Comparison of ENCODE assay signal across 29 cellular contexts in genomic region chr17:74875970-74876593, GRCh38. TPM values are rescaled to one million over a fixed set of nuclear protein-coding genes. Genes with fewer than 3 reads are reported as not detected.
DNase-seq lines count a peak whose midpoint lies in the region; ATAC-seq, FAIRE-seq and TF ChIP-seq lines count a peak whose summit lies in the region.
"Had no signal": no experiment of that assay in that cellular context is flagged by ENCODE, and none has a peak within 500 bp of the region (broad histone marks: within the 10 kb centered on the region; RNA-seq: fewer than 3 reads in every experiment).

No MANE protein-coding gene starts in this region.

- no peaks in the 10 kb centered on the region for H3K27me3 ChIP-seq in HUES6 (ENCODE audit: control insufficient read depth, insufficient read depth, low read length)
- no peaks in the 10 kb centered on the region for H3K27me3 ChIP-seq in K562 (ENCODE audit: control insufficient read depth in 2 of 2, insufficient read depth in 2 of 2, low read length in 2 of 2)
- no peaks in the 10 kb centered on the region for H3K27me3 ChIP-seq in neural progenitor cell
- H3K27me3 ChIP-seq: gastrocnemius medialis, neutrophil, spleen had no signal

- H3F3A ChIP-seq in neural progenitor cell (ENCODE audit: low read depth), result peaks cover 5% of the 10 kb centered on the region

- H3K79me2 ChIP-seq in K562 (ENCODE audit: control insufficient read depth, insufficient read depth, low read length) (peaks cover 19% of the 10 kb centered on the region), neural progenitor cell (ENCODE audit: low read depth) (no peaks in the 10 kb centered on the region)

- H3K36me3 ChIP-seq in HUES6 (ENCODE audit: control insufficient read depth, insufficient read depth, low read length) (peaks cover 3% of the 10 kb centered on the region; the same call in 1 of the 2 replicates), K562 (ENCODE audit: control insufficient read depth, insufficient read depth, low read length) (peaks cover 6% of the 10 kb centered on the region; the same call in 1 of the 3 replicates), neural progenitor cell (no peaks in the 10 kb centered on the region)
- H3K36me3 ChIP-seq: brain microvascular endothelial cell, gastrocnemius medialis, neutrophil, spleen had no signal

- no peaks in the 10 kb centered on the region for H3K9me3 ChIP-seq in HUES6 (ENCODE audit: control insufficient read depth, insufficient read depth, low read depth, low read length)
- H3K9me3 ChIP-seq in K562 (replicated peaks; ENCODE audit: control insufficient read depth, insufficient read depth, low read depth, low read length), result no peaks in the 10 kb centered on the region
- no peaks in the 10 kb centered on the region for H3K9me3 ChIP-seq in neural progenitor cell (ENCODE audit: low read depth)
- H3K9me3 ChIP-seq: gastrocnemius medialis, neutrophil, spleen had no signal

- no peak overlapping the region for H3K4me3 ChIP-seq in HUES6 (ENCODE audit: low read depth, low read length)
- H3K4me3 ChIP-seq in K562, result no peak overlapping the region
- no peak overlapping the region for H3K4me3 ChIP-seq in neural progenitor cell
- H3K4me3 ChIP-seq: gastrocnemius medialis, spleen had no signal

- no TSS peak for BruUV-seq in K562 (replicated peaks; lab: Mats Ljungman, UMichigan)

- H3K27me3 Mint-ChIP-seq in neural progenitor cell (ENCODE audit: insufficient read depth, low read depth) (peaks cover 17% of the 10 kb centered on the region), immature natural killer cell (ENCODE audit: low read depth in 3 of 3) (peaks cover 7 to 8% (median 8%) of the 10 kb centered on the region in 3 donors)
- peaks cover 9 to 13% of the 10 kb centered on the region in 2 donors for H3K27me3 Mint-ChIP-seq in stimulated activated naive B cell treated with anti-CD40 and anti-IgM and Interleukin-4, amounts not matched to agents 10 μg/mL and 1 μg/mL and 100 μg/mL, for 72 hours
- H3K27me3 Mint-ChIP-seq: CD4-positive, alpha-beta memory T cell had no signal

- intact Hi-C loops in K562 (cut with micrococcal nuclease), result loop anchor here (10.0 kb wide), 1 partner anchor 159 kb away; no protein-coding TSS in a partner anchor

- ATAC-seq in K562 (peak; percentile 35), GM18861 (IDR thresholded peaks at IDR 0.05; ENCODE audit: unreplicated experiment) (no peak)
- no peak for ATAC-seq in stimulated activated naive B cell treated with anti-CD40 and anti-IgM and Interleukin-4, amounts not matched to agents 10 μg/mL and 1 μg/mL and 100 μg/mL, for 72 hours (replicated peaks)
- ATAC-seq: esophagus mucosa; gastrocnemius medialis; stimulated activated naive CD8-positive, alpha-beta T cell treated with anti-CD3 and anti-CD28 coated beads, Interleukin-15, Interleukin-2, amounts not matched to agents 100 U/mL and 50 U/mL, for 24 hours had no signal

- DNase-seq in K562 (ENCODE audit: extremely low read depth in 1 of 4, low spot score in 3 of 4) (peak; percentile 60 to 90 (median 72)), neural progenitor cell (ENCODE audit: low spot score) (no peak), immature natural killer cell (no peak)
- DNase-seq in stimulated activated naive B cell treated with anti-CD40 and anti-IgM and Interleukin-4, amounts not matched to agents 10 μg/mL and 1 μg/mL and 100 μg/mL, for 72 hours, result no peak
- DNase-seq: activated B cell treated with CpG ODN at 0.5 μM for 24 hours; activated CD4-positive, alpha-beta memory T cell treated with anti-CD3 and anti-CD28 coated beads, Interleukin-2, amount 10 ng/mL, durations not matched to agents 7 days and 5 days; activated effector memory CD4-positive, alpha-beta T cell treated with anti-CD3 and anti-CD28 coated beads, Interleukin-2, amount 50 U/mL, for 16 hours; activated T-cell treated with anti-CD3 and anti-CD28 coated beads for 4 hours; brain microvascular endothelial cell; CD4-positive, alpha-beta memory T cell; effector CD8-positive, alpha-beta T cell; gastrocnemius medialis; H9; NCI-H1048; NCI-H1930; NCI-H2227 treated with DMSO at 0.1 percent for 48 hours; NCI-H748 treated with DMSO at 0.1 percent for 48 hours; spleen; stimulated activated CD4-positive, alpha-beta T cell treated with anti-CD3 and anti-CD28 coated beads, Interleukin-4, amount 100 ng/mL, for 24 hours; stimulated activated naive CD8-positive, alpha-beta T cell treated with anti-CD3 and anti-CD28 coated beads, Interleukin-15, Interleukin-2, amounts not matched to agents 100 U/mL and 50 U/mL, for 24 hours; T1000 had no signal

- no peaks in the 10 kb centered on the region; the same call in 1 of the 2 replicates for H4K20me1 ChIP-seq in K562 (replicated peaks; ENCODE audit: control insufficient read depth, insufficient read depth, low read length)
- H4K20me1 ChIP-seq in neural progenitor cell (ENCODE audit: low read depth), result no peaks in the 10 kb centered on the region

- CTCF ChIA-PET in K562 (lab: Yijun Ruan, JAX; ENCODE audit: low intra/inter-chr PET ratio), result interaction anchor here (0.6 kb wide), 1 partner anchor 17 kb away, joined by 3 read pairs; the partner anchor contains the start of gene FADS6

- FAIRE-seq in K562 (lab: Jason Lieb, UNC), result peak; percentile 96
- FAIRE-seq: islet of Langerhans had no signal

- WGBS in K562 (ENCODE audit: insufficient coverage, low coverage, missing lambda C conversion rate), result 10% methylated on average over 6 of the region's 6 CpGs

- no peaks in the 10 kb centered on the region for H3K9me3 Mint-ChIP-seq in neural progenitor cell
- no peaks in the 10 kb centered on the region for H3K9me3 Mint-ChIP-seq in immature natural killer cell
- H3K9me3 Mint-ChIP-seq in stimulated activated naive B cell treated with anti-CD40 and anti-IgM and Interleukin-4, amounts not matched to agents 10 μg/mL and 1 μg/mL and 100 μg/mL, for 72 hours, result no peaks in the 10 kb centered on the region
- H3K9me3 Mint-ChIP-seq: activated B cell treated with CpG ODN at 0.5 μM for 24 hours; activated CD4-positive, alpha-beta memory T cell treated with anti-CD3 and anti-CD28 coated beads, Interleukin-2, amount 10 ng/mL, durations not matched to agents 7 days and 5 days; H9 had no signal

- peak overlapping the region; percentile 90 for H2AFZ ChIP-seq in K562 (ENCODE audit: low read depth, low read length)
- H2AFZ ChIP-seq in neural progenitor cell (replicated peaks), result peak overlapping the region; percentile 63

- H3K4me2 ChIP-seq in K562 (ENCODE audit: insufficient read depth, low read length) (peak overlapping the region; percentile 70), neural progenitor cell (no peak overlapping the region)

- H3K9me1 ChIP-seq in K562 (ENCODE audit: control insufficient read depth, insufficient read depth, low read length), result no peaks in the 10 kb centered on the region

- TF ChIP-seq CTCF in K562 (IDR thresholded peaks at IDR 0.05 in 2 of 3, conservative IDR thresholded peaks at IDR 0.05 in 1 of 3; ENCODE audit: insufficient read depth in 2 of 3, low read depth in 1 of 3, low read length in 3 of 3), result no peak
- TF ChIP-seq CTCF in neural progenitor cell (IDR thresholded peaks at IDR 0.05), result no peak

- peak in 1 of 2 experiments; percentile 19; a peak in 2 of 4 replicates for TF ChIP-seq RAD21 in K562 (CRISPR knock-in tag; conservative IDR thresholded peaks at IDR 0.05 in 1 of 2, IDR thresholded peaks at IDR 0.05 in 1 of 2)

- H3K27ac Mint-ChIP-seq in neural progenitor cell (no peak overlapping the region), immature natural killer cell (no peak overlapping the region)
- no peak overlapping the region for H3K27ac Mint-ChIP-seq in stimulated activated naive B cell treated with anti-CD40 and anti-IgM and Interleukin-4, amounts not matched to agents 10 μg/mL and 1 μg/mL and 100 μg/mL, for 72 hours
- H3K27ac Mint-ChIP-seq: activated B cell treated with CpG ODN at 0.5 μM for 24 hours; activated CD4-positive, alpha-beta memory T cell treated with anti-CD3 and anti-CD28 coated beads, Interleukin-2, amount 10 ng/mL, durations not matched to agents 7 days and 5 days; H9 had no signal

- in situ Hi-C loops in K562 (cut with MboI), result no loop called here

- no peaks in the 10 kb centered on the region for H3K36me3 Mint-ChIP-seq in neural progenitor cell
- no peaks in the 10 kb centered on the region for H3K36me3 Mint-ChIP-seq in immature natural killer cell
- no peaks in the 10 kb centered on the region for H3K36me3 Mint-ChIP-seq in stimulated activated naive B cell treated with anti-CD40 and anti-IgM and Interleukin-4, amounts not matched to agents 10 μg/mL and 1 μg/mL and 100 μg/mL, for 72 hours
- H3K36me3 Mint-ChIP-seq: CD4-positive, alpha-beta memory T cell had no signal

- peak overlapping the region; percentile 12 for H3K9ac ChIP-seq in HUES6 (ENCODE audit: low read length)
- H3K9ac ChIP-seq in K562 (ENCODE audit: insufficient read depth in 1 of 2, low read depth in 2 of 2, low read length in 2 of 2), result peak overlapping the region; percentile 46 to 90; a peak in 3 of 4 replicates
- H3K9ac ChIP-seq in neural progenitor cell, result no peak overlapping the region

- peaks cover 15% of the 10 kb centered on the region for H3K4me1 Mint-ChIP-seq in neural progenitor cell
- peaks cover 14 to 19% of the 10 kb centered on the region in 2 donors for H3K4me1 Mint-ChIP-seq in immature natural killer cell
- peaks cover 14 to 20% of the 10 kb centered on the region in 2 donors for H3K4me1 Mint-ChIP-seq in stimulated activated naive B cell treated with anti-CD40 and anti-IgM and Interleukin-4, amounts not matched to agents 10 μg/mL and 1 μg/mL and 100 μg/mL, for 72 hours

- POLR2A ChIA-PET in K562 (lab: Yijun Ruan, JAX), result interaction anchor here (0.6 to 1.7 kb wide), 10 partner anchors 10 to 832 kb away, joined by 3 to 8 read pairs (median 4); no protein-coding TSS in a partner anchor

- H3K4me1 ChIP-seq in HUES6 (ENCODE audit: control insufficient read depth, insufficient read depth, low read length), result peaks cover 18% of the 10 kb centered on the region
- peaks cover 57 to 61% of the 10 kb centered on the region in 2 experiments for H3K4me1 ChIP-seq in K562 (replicated peaks in 1 of 2; ENCODE audit: control insufficient read depth in 2 of 2, insufficient read depth in 2 of 2, low read length in 2 of 2)
- H3K4me1 ChIP-seq in neural progenitor cell, result peaks cover 5% of the 10 kb centered on the region

- H3K4me3 Mint-ChIP-seq in neural progenitor cell, result no peak overlapping the region
- no peak overlapping the region for H3K4me3 Mint-ChIP-seq in immature natural killer cell
- H3K4me3 Mint-ChIP-seq in stimulated activated naive B cell treated with anti-CD40 and anti-IgM and Interleukin-4, amounts not matched to agents 10 μg/mL and 1 μg/mL and 100 μg/mL, for 72 hours, result no peak overlapping the region
- H3K4me3 Mint-ChIP-seq: activated B cell treated with CpG ODN at 0.5 μM for 24 hours; activated CD4-positive, alpha-beta memory T cell treated with anti-CD3 and anti-CD28 coated beads, Interleukin-2, amount 10 ng/mL, durations not matched to agents 7 days and 5 days; H9 had no signal

- TF ChIP-seq POLR2A in K562 (conservative IDR thresholded peaks at IDR 0.05), result peak; percentile 63

- TF ChIP-seq EP300 in K562 (IDR thresholded peaks at IDR 0.05; ENCODE audit: low read length), result peak; percentile 87

- H3K27ac ChIP-seq in HUES6 (ENCODE audit: low read depth, low read length), result no peak overlapping the region
- H3K27ac ChIP-seq in K562 (ENCODE audit: extremely low read depth, low read depth, low read length), result peak overlapping the region; percentile 95
- H3K27ac ChIP-seq in neural progenitor cell, result no peak overlapping the region
- H3K27ac ChIP-seq: brain microvascular endothelial cell, gastrocnemius medialis, neutrophil, spleen had no signal

RNA-seq across cellular contexts. Expression of gene FDXR, which starts 3.3 kb away (rescaled TPM):
- total RNA-seq in K562 (2011; cell fraction: chromatin; rRNA removed; ENCODE audit: low replicate concordance), result 26.1 and 46.4 TPM in 2 replicates
- total RNA-seq in K562 (2011; cell fraction: nucleolus; rRNA removed), result 39.0 and 42.5 TPM in 2 replicates
- 25.0 and 34.7 TPM in 2 replicates for total RNA-seq in K562 (2011; cell fraction: nucleoplasm; rRNA removed)
- total RNA-seq in K562 (2014; rRNA removed) (62.2 and 76.4 TPM in 2 replicates), K562 (2014; rRNA removed; fragmentation: Illumina TruSeq; extraction: Trizol) (8.7 and 14.3 TPM in 2 replicates), K562 (2015; rRNA removed; fragmentation: Illumina TruSeq; extraction: Trizol) (40.6 and 46.1 TPM in 2 replicates), K562 (2021) (68.7 and 70.7 TPM in 2 replicates), neural progenitor cell (ENCODE audit: low replicate concordance) (7.4 and 25.3 TPM in 2 replicates)
- polyA plus RNA-seq in K562 (2011; rRNA removed) (25.4 and 30.9 TPM in 2 replicates), K562 (2014; fragmentation: Illumina TruSeq; extraction: Trizol) (13.6 and 40.4 TPM in 2 replicates), K562 (2014; fragmentation: Nextera tagmentation; extraction: Ambion mirVana) (1 to 10 TPM in 1 of 2 experiments, under 1 TPM in 1; 0.89 to 2.8 TPM), K562 (2014; rRNA removed) (58.6 and 62.9 TPM in 2 replicates), immature natural killer cell (10 to 100 TPM in 1 of 3 donors, 1 to 10 TPM in 2; 3.9 to 10.3 (median 8.0) TPM)
- polyA plus RNA-seq in K562 (2011; cell fraction: cytosol; rRNA removed), result 27.8 and 83.2 TPM in 2 replicates
- 47.6 and 91.7 TPM in 2 replicates for polyA plus RNA-seq in K562 (2011; cell fraction: nucleus; rRNA removed)
- 64.0 and 126 TPM in 2 replicates for polyA plus RNA-seq in K562 (2012)
- 5.2 and 10.6 TPM in 2 replicates for polyA minus RNA-seq in K562 (2011; rRNA and poly(A)+ RNA removed)
- polyA minus RNA-seq in K562 (2011; cell fraction: cytosol; rRNA and poly(A)+ RNA removed), result 20.5 and 30.2 TPM in 2 replicates
- polyA minus RNA-seq in K562 (2011; cell fraction: nucleus; rRNA and poly(A)+ RNA removed), result 22.8 and 27.3 TPM in 2 replicates

RNA-seq across cellular contexts. Expression of gene GRIN2C, which starts 16.4 kb away (rescaled TPM):
- total RNA-seq in K562 (2011; cell fraction: chromatin; rRNA removed; ENCODE audit: low replicate concordance), result 1.3 and 4.1 TPM in 2 replicates
- total RNA-seq in K562 (2011; cell fraction: nucleolus; rRNA removed), result 0.66 and 1.7 TPM in 2 replicates
- 1.2 and 1.5 TPM in 2 replicates for total RNA-seq in K562 (2011; cell fraction: nucleoplasm; rRNA removed)
- total RNA-seq in K562 (2014; rRNA removed) (under 0.01 and 0.16 TPM in 2 replicates), K562 (2014; rRNA removed; fragmentation: Illumina TruSeq; extraction: Trizol) (0.03 and 0.04 TPM in 2 replicates), K562 (2015; rRNA removed; fragmentation: Illumina TruSeq; extraction: Trizol) (0.07 and 0.08 TPM in 2 replicates), K562 (2021) (0.33 and 0.40 TPM in 2 replicates), neural progenitor cell (ENCODE audit: low replicate concordance) (0.03 TPM in 1 of 2 replicates, not detected in the other)
- polyA plus RNA-seq in K562 (2011; rRNA removed) (0.08 and 0.10 TPM in 2 replicates), K562 (2014; fragmentation: Illumina TruSeq; extraction: Trizol) (0.10 TPM in 1 of 2 replicates, not detected in the other), K562 (2014; fragmentation: Nextera tagmentation; extraction: Ambion mirVana) (not detected), K562 (2014; rRNA removed) (0.08 and 0.20 TPM in 2 replicates), immature natural killer cell (under 1 TPM in 1 of 3 donors, not detected in 2; 0.66 TPM)
- polyA plus RNA-seq in K562 (2011; cell fraction: cytosol; rRNA removed), result 0.04 and 0.06 TPM in 2 replicates
- 0.29 and 0.68 TPM in 2 replicates for polyA plus RNA-seq in K562 (2011; cell fraction: nucleus; rRNA removed)
- polyA plus RNA-seq in K562 (2012), result 0.16 and 0.66 TPM in 2 replicates
- polyA minus RNA-seq in K562 (2011; rRNA and poly(A)+ RNA removed), result 0.06 TPM in 1 of 2 replicates, not detected in the other
- not detected in 2 replicates for polyA minus RNA-seq in K562 (2011; cell fraction: cytosol; rRNA and poly(A)+ RNA removed)
- polyA minus RNA-seq in K562 (2011; cell fraction: nucleus; rRNA and poly(A)+ RNA removed), result 0.11 and 0.27 TPM in 2 replicates
- total RNA-seq: activated B cell treated with CpG ODN at 0.5 μM for 24 hours, esophagus mucosa had no signal
- polyA plus RNA-seq: CD4-positive, alpha-beta memory T cell had no signal

RNA-seq across cellular contexts. Expression of gene FADS6, which starts 17.4 kb away (rescaled TPM):
- not detected in 2 replicates for total RNA-seq in K562 (2011; cell fraction: chromatin; rRNA removed; ENCODE audit: low replicate concordance)
- 0.26 TPM in 1 of 2 replicates, not detected in the other for total RNA-seq in K562 (2011; cell fraction: nucleolus; rRNA removed)
- 0.29 TPM in 1 of 2 replicates, not detected in the other for total RNA-seq in K562 (2011; cell fraction: nucleoplasm; rRNA removed)
- total RNA-seq in K562 (2014; rRNA removed), result not detected in 2 replicates
- total RNA-seq in K562 (2014; rRNA removed; fragmentation: Illumina TruSeq; extraction: Trizol), result not detected in 2 replicates
- total RNA-seq in K562 (2015; rRNA removed; fragmentation: Illumina TruSeq; extraction: Trizol), result 0.22 TPM in 1 of 2 replicates, not detected in the other
- total RNA-seq in K562 (2021), result not detected in 2 replicates
- polyA plus RNA-seq in K562 (2011; rRNA removed), result 0.12 and 0.18 TPM in 2 replicates
- 0.13 and 0.36 TPM in 2 replicates for polyA plus RNA-seq in K562 (2011; cell fraction: cytosol; rRNA removed)
- polyA plus RNA-seq in K562 (2011; cell fraction: nucleus; rRNA removed), result 0.07 and 0.44 TPM in 2 replicates
- 0.08 and 0.22 TPM in 2 replicates for polyA plus RNA-seq in K562 (2012)
- not detected in 2 replicates for polyA plus RNA-seq in K562 (2014; fragmentation: Illumina TruSeq; extraction: Trizol)
- polyA plus RNA-seq in K562 (2014; fragmentation: Nextera tagmentation; extraction: Ambion mirVana), result not detected
- not detected in 2 replicates for polyA plus RNA-seq in K562 (2014; rRNA removed)
- not detected in 2 replicates for polyA minus RNA-seq in K562 (2011; rRNA and poly(A)+ RNA removed)
- polyA minus RNA-seq in K562 (2011; cell fraction: cytosol; rRNA and poly(A)+ RNA removed), result 0.38 TPM in 1 of 2 replicates, not detected in the other
- not detected in 2 replicates for polyA minus RNA-seq in K562 (2011; cell fraction: nucleus; rRNA and poly(A)+ RNA removed)
- 0.36 TPM in 1 of 2 replicates, not detected in the other for total RNA-seq in neural progenitor cell (ENCODE audit: low replicate concordance)
- polyA plus RNA-seq in immature natural killer cell, result not detected
- total RNA-seq: activated B cell treated with CpG ODN at 0.5 μM for 24 hours; activated CD4-positive, alpha-beta memory T cell treated with anti-CD3 and anti-CD28 coated beads, Interleukin-2, amount 10 ng/mL, durations not matched to agents 7 days and 5 days; CD4-positive, alpha-beta memory T cell; G401; gastrocnemius medialis had no signal
- polyA plus RNA-seq: CD4-positive, alpha-beta memory T cell had no signal

RNA-seq across cellular contexts. Expression of gene USH1G, which starts 47.0 kb away (rescaled TPM):
- total RNA-seq in K562 (2011; cell fraction: chromatin; rRNA removed; ENCODE audit: low replicate concordance), result 2.8 and 9.8 TPM in 2 replicates
- 7.1 and 8.3 TPM in 2 replicates for total RNA-seq in K562 (2011; cell fraction: nucleolus; rRNA removed)
- 4.5 and 5.5 TPM in 2 replicates for total RNA-seq in K562 (2011; cell fraction: nucleoplasm; rRNA removed)
- total RNA-seq in K562 (2014; rRNA removed), result 0.64 and 1.2 TPM in 2 replicates
- total RNA-seq in K562 (2014; rRNA removed; fragmentation: Illumina TruSeq; extraction: Trizol), result 0.16 and 0.22 TPM in 2 replicates
- total RNA-seq in K562 (2015; rRNA removed; fragmentation: Illumina TruSeq; extraction: Trizol), result 0.43 and 0.53 TPM in 2 replicates
- total RNA-seq in K562 (2021), result 1.00 and 1.4 TPM in 2 replicates
- 0.57 and 0.77 TPM in 2 replicates for polyA plus RNA-seq in K562 (2011; rRNA removed)
- polyA plus RNA-seq in K562 (2011; cell fraction: cytosol; rRNA removed), result 0.65 and 1.9 TPM in 2 replicates
- 1.2 and 2.7 TPM in 2 replicates for polyA plus RNA-seq in K562 (2011; cell fraction: nucleus; rRNA removed)
- 1.5 and 2.1 TPM in 2 replicates for polyA plus RNA-seq in K562 (2012)
- polyA plus RNA-seq in K562 (2014; fragmentation: Illumina TruSeq; extraction: Trizol), result 0.42 and 0.71 TPM in 2 replicates
- polyA plus RNA-seq in K562 (2014; fragmentation: Nextera tagmentation; extraction: Ambion mirVana), result not detected
- polyA plus RNA-seq in K562 (2014; rRNA removed), result 0.57 and 0.69 TPM in 2 replicates
- 4.8 and 11.0 TPM in 2 replicates for polyA minus RNA-seq in K562 (2011; rRNA and poly(A)+ RNA removed)
- polyA minus RNA-seq in K562 (2011; cell fraction: cytosol; rRNA and poly(A)+ RNA removed), result 0.82 and 1.6 TPM in 2 replicates
- polyA minus RNA-seq in K562 (2011; cell fraction: nucleus; rRNA and poly(A)+ RNA removed), result 4.0 and 5.0 TPM in 2 replicates
- 0.25 TPM in 1 of 2 replicates, not detected in the other for total RNA-seq in neural progenitor cell (ENCODE audit: low replicate concordance)
- not detected for polyA plus RNA-seq in immature natural killer cell
- total RNA-seq: activated B cell treated with CpG ODN at 0.5 μM for 24 hours; activated CD4-positive, alpha-beta memory T cell treated with anti-CD3 and anti-CD28 coated beads, Interleukin-2, amount 10 ng/mL, durations not matched to agents 7 days and 5 days; CD4-positive, alpha-beta memory T cell; gastrocnemius medialis; spleen had no signal
- polyA plus RNA-seq: CD4-positive, alpha-beta memory T cell; spleen had no signal

RNA-seq across cellular contexts. Expression of gene OTOP2, which starts 48.0 kb away (rescaled TPM):
- total RNA-seq in K562 (2011; cell fraction: chromatin; rRNA removed; ENCODE audit: low replicate concordance), result 0.40 and 0.51 TPM in 2 replicates
- total RNA-seq in K562 (2011; cell fraction: nucleolus; rRNA removed), result 0.17 and 0.26 TPM in 2 replicates
- total RNA-seq in K562 (2011; cell fraction: nucleoplasm; rRNA removed), result 0.46 TPM in 1 of 2 replicates, not detected in the other
- not detected in 2 replicates for total RNA-seq in K562 (2014; rRNA removed)
- 0.11 TPM in 1 of 2 replicates, not detected in the other for total RNA-seq in K562 (2014; rRNA removed; fragmentation: Illumina TruSeq; extraction: Trizol)
- total RNA-seq in K562 (2015; rRNA removed; fragmentation: Illumina TruSeq; extraction: Trizol), result 0.19 and 0.36 TPM in 2 replicates
- 0.18 and 0.27 TPM in 2 replicates for total RNA-seq in K562 (2021)
- 0.28 and 0.31 TPM in 2 replicates for polyA plus RNA-seq in K562 (2011; rRNA removed)
- 0.28 and 0.42 TPM in 2 replicates for polyA plus RNA-seq in K562 (2011; cell fraction: cytosol; rRNA removed)
- polyA plus RNA-seq in K562 (2011; cell fraction: nucleus; rRNA removed), result 1.1 and 1.2 TPM in 2 replicates
- polyA plus RNA-seq in K562 (2012), result 0.35 and 0.68 TPM in 2 replicates
- 0.25 TPM in 1 of 2 replicates, not detected in the other for polyA plus RNA-seq in K562 (2014; fragmentation: Illumina TruSeq; extraction: Trizol)
- under 1 TPM; 0.04 to 0.06 TPM for polyA plus RNA-seq in K562 (2014; fragmentation: Nextera tagmentation; extraction: Ambion mirVana)
- polyA plus RNA-seq in K562 (2014; rRNA removed), result 0.08 and 0.09 TPM in 2 replicates
- 0.09 TPM in 1 of 2 replicates, not detected in the other for polyA minus RNA-seq in K562 (2011; rRNA and poly(A)+ RNA removed)
- polyA minus RNA-seq in K562 (2011; cell fraction: cytosol; rRNA and poly(A)+ RNA removed), result not detected in 2 replicates
- polyA minus RNA-seq in K562 (2011; cell fraction: nucleus; rRNA and poly(A)+ RNA removed), result 0.27 and 0.33 TPM in 2 replicates
- not detected in 2 replicates for total RNA-seq in neural progenitor cell (ENCODE audit: low replicate concordance)
- not detected for polyA plus RNA-seq in immature natural killer cell
- total RNA-seq: activated B cell treated with CpG ODN at 0.5 μM for 24 hours; activated CD4-positive, alpha-beta memory T cell treated with anti-CD3 and anti-CD28 coated beads, Interleukin-2, amount 10 ng/mL, durations not matched to agents 7 days and 5 days; CD4-positive, alpha-beta memory T cell; G401; lower leg skin; mucosa of gallbladder; spleen had no signal
- polyA plus RNA-seq: CD4-positive, alpha-beta memory T cell; spleen had no signal

Comparison
In these comparisons a context has a peak if more than half of its experiments do, and no peak if none do; other contexts are left out.
1. DNase-seq: peak in K562 (4 of 4); none in neural progenitor cell (single experiment), immature natural killer cell (0 of 3) and stimulated activated naive B cell treated with anti-CD40 and anti-IgM and Interleukin-4, amounts not matched to agents 10 μg/mL and 1 μg/mL and 100 μg/mL, for 72 hours (single experiment).